Comparison of ENCODE assay signal across 8 cellular contexts in the genomic region with DNA sequence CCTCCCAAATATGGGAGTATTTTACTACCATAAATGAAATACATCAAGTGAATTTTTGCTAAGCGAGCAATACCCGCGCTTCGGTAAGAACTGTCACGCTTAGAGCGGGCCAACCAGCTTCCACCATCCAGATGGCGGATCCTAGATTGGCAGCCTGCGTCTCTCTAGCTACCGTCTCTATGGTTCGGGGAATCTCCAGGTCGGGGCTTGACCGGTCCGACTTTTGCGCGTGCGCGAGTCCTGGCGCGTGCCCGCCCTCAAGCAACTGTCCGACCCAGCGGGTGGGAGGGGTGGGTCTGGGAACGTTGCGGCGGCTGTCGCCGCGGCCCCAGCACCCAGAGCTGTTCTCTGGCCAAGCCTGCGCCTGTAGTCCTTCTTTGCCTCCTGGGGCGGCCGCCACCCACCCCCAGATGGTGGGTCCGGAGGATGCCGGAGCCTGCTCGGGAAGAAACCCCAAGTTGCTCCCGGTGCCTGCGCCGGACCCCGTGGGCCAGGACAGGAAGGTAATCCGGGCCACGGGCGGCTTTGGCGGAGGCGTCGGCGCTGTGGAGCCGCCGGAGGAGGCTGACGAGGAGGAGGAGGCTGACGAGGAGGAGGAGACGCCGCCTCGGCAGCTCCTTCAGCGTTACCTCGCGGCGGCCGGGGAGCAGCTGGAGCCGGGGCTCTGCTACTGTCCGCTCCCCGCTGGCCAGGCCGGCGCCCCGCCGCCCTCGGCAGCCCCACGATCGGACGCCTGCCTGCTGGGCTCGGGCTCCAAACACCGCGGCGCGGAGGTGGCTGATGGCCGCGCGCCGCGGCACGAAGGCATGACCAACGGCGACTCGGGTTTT. TPM values are rescaled to one million over a fixed set of nuclear protein-coding genes. Genes with fewer than 3 reads are reported as not detected.
A peak's percentile ranks its signal among the peaks of the same experiment; 100 is the strongest.
DNase-seq lines count a peak whose midpoint lies in the region; ATAC-seq and TF ChIP-seq lines count a peak whose summit lies in the region.

Gene TBC1D12, plus strand, starts transcription at position 338 of the 830 bp plus-strand sequence. Its CDS starts 73 bp downstream, at position 411.

- H3K36me3 ChIP-seq in GM23338 (ENCODE audit: insufficient read depth) (no peaks in the 10 kb centered on the region), Peyer's patch (no peaks in the 10 kb centered on the region), heart left ventricle (no peaks in the 10 kb centered on the region)

- TF ChIP-seq CTCF in GM23338 (conservative IDR thresholded peaks at IDR 0.05; ENCODE audit: low read depth in 2 of 2), result no peak
- TF ChIP-seq CTCF in Peyer's patch (IDR thresholded peaks at IDR 0.05), result no peak
- TF ChIP-seq CTCF in heart left ventricle (IDR thresholded peaks at IDR 0.05), result no peak
- no peak for TF ChIP-seq CTCF in osteocyte (IDR thresholded peaks at IDR 0.05)

- H3K9me3 ChIP-seq in Peyer's patch (no peaks in the 10 kb centered on the region), heart left ventricle (no peaks in the 10 kb centered on the region)

- H3K27ac ChIP-seq in GM23338 (ENCODE audit: low read depth) (no peak within 1 kb of the TSS), Peyer's patch (peak within 1 kb of the TSS; percentile 80 to 97 (median 90)), heart left ventricle (peak within 1 kb of the TSS; percentile 84 to 99 (median 94))

- H3K4me2 ChIP-seq in GM23338, result peak within 1 kb of the TSS; percentile 93

- H3K9me3 Mint-ChIP-seq in GM23338 (peaks cover 4% of the 10 kb centered on the region; the same call in 1 of the 3 replicates), osteocyte (ENCODE audit: unreplicated experiment) (no peaks in the 10 kb centered on the region)

- H3K79me2 ChIP-seq in GM23338 (replicated peaks; ENCODE audit: insufficient read depth), result no peaks in the 10 kb centered on the region

- H3F3A ChIP-seq in GM23338 (replicated peaks; ENCODE audit: low read depth), result no peaks in the 10 kb centered on the region

- H3K27ac Mint-ChIP-seq in GM23338 (no peak within 1 kb of the TSS), osteocyte (ENCODE audit: unreplicated experiment) (peak within 1 kb of the TSS; percentile 92)

- intact Hi-C loops in heart left ventricle (cut with DNase I), result loop anchor here in 9 of 10 donors (1.0 to 5.0 kb wide), 6 partner anchors 35 to 42 kb away; partner anchors contain the start of gene NOC3L (in 7 of the 9)

- H3K27me3 Mint-ChIP-seq in GM23338 (ENCODE audit: insufficient read depth, low read depth, poor library complexity) (peaks cover 34% of the 10 kb centered on the region), osteocyte (ENCODE audit: unreplicated experiment) (no peaks in the 10 kb centered on the region)

- H3K36me3 Mint-ChIP-seq in GM23338 (ENCODE audit: low read depth) (no peaks in the 10 kb centered on the region), osteocyte (ENCODE audit: unreplicated experiment) (no peaks in the 10 kb centered on the region)

- H3K4me1 ChIP-seq in GM23338 (ENCODE audit: insufficient read depth) (no peaks in the 10 kb centered on the region; the same call in 1 of the 2 replicates), Peyer's patch (peaks cover 0 to 24% (median 4%) of the 10 kb centered on the region in 4 donors), heart left ventricle (peaks cover 0 to 29% (median 16%) of the 10 kb centered on the region in 12 donors)

- no peaks in the 10 kb centered on the region; the same call in 1 of the 2 replicates for H4K20me1 ChIP-seq in GM23338 (replicated peaks; ENCODE audit: insufficient read depth)

- DNase-seq in GM03348 (ENCODE audit: low spot score) (peak; percentile 97), GM23338 (ENCODE audit: low spot score) (peak; percentile 99), KG1 (lab: John Stamatoyannopoulos, UW) (peak; percentile 17), Peyer's patch (peak; percentile 75 to 96 (median 95)), amniotic stem cell (lab: John Stamatoyannopoulos, UW) (peak; percentile 94), heart left ventricle (peak; percentile 96 to 97 (median 96)), osteocyte (ENCODE audit: extremely low spot score, unreplicated experiment) (peak; percentile 98)
- no peak for DNase-seq in effector CD4-positive, alpha-beta T cell

- peaks cover 13% of the 10 kb centered on the region for H3K4me1 Mint-ChIP-seq in GM23338
- H3K4me1 Mint-ChIP-seq in osteocyte (ENCODE audit: unreplicated experiment), result peaks cover 45% of the 10 kb centered on the region

- TF ChIP-seq POLR2A in Peyer's patch (IDR thresholded peaks at IDR 0.05) (peak; percentile 73 to 84), heart left ventricle (IDR thresholded peaks at IDR 0.05) (peak in 1 of 2 donors; percentile 63)

- 0 to 1% (median 0%) methylated on average over 40 to 82 of the region's 82 CpGs for WGBS in heart left ventricle, 4 donors

- ATAC-seq in GM23338 (peak; percentile 89), heart left ventricle (peak; percentile 96 to 99 (median 98))

- peak within 1 kb of the TSS; percentile 80 for H3K4me3 ChIP-seq in GM23338
- H3K4me3 ChIP-seq in Peyer's patch, result peak within 1 kb of the TSS; percentile 62 to 82 (median 72)
- peak within 1 kb of the TSS; percentile 73 to 99 (median 87) for H3K4me3 ChIP-seq in heart left ventricle

- H3K4me3 Mint-ChIP-seq in GM23338, result peak within 1 kb of the TSS; percentile 86
- H3K4me3 Mint-ChIP-seq in osteocyte (ENCODE audit: unreplicated experiment), result peak within 1 kb of the TSS; percentile 93

- peaks cover 39% of the 10 kb centered on the region for H3K27me3 ChIP-seq in GM23338 (ENCODE audit: insufficient read depth)
- no peaks in the 10 kb centered on the region for H3K27me3 ChIP-seq in Peyer's patch
- peaks cover 0 to 9% (median 0%) of the 10 kb centered on the region in 9 donors for H3K27me3 ChIP-seq in heart left ventricle

- no peaks in the 10 kb centered on the region; the same call in 1 of the 2 replicates for H3K9me2 ChIP-seq in GM23338 (ENCODE audit: insufficient read depth)

- peak within 1 kb of the TSS; percentile 97 for H2AFZ ChIP-seq in GM23338

TF ChIP-seq in GM23338, 12 proteins besides CTCF, POLR2A, EP300 and RAD21 (continues in another document):
- no peak for TF ChIP-seq EZH2phosphoT487 (IDR thresholded peaks at IDR 0.05; ENCODE audit: unreplicated experiment)
- TF ChIP-seq STAT1 (IDR thresholded peaks at IDR 0.05; ENCODE audit: unreplicated experiment), result no peak
- TF ChIP-seq CREB1 (CRISPR knock-in tag; IDR thresholded peaks at IDR 0.05; ENCODE audit: low read depth), result peak; percentile 48; the same call in 1 of the 2 replicates
- no peak for TF ChIP-seq ZNF114 (CRISPR knock-in tag; IDR thresholded peaks at IDR 0.05)
- no peak for TF ChIP-seq NANOG (IDR thresholded peaks at IDR 0.05; ENCODE audit: borderline replicate concordance)
- peak; percentile 58 for TF ChIP-seq POLR2AphosphoS5 (IDR thresholded peaks at IDR 0.05; ENCODE audit: low read depth)
- TF ChIP-seq JUNB (IDR thresholded peaks at IDR 0.05; ENCODE audit: unreplicated experiment), result no peak
- no peak for TF ChIP-seq ETS1 (IDR thresholded peaks at IDR 0.05)

RNA-seq across cellular contexts. Expression of gene TBC1D12, which starts in this region (rescaled TPM):
- total RNA-seq in GM23338 (2014; rRNA removed; shearing (Covaris generic)), result 3.6 and 4.1 TPM in 2 replicates
- polyA plus RNA-seq in GM23338 (2016; fragmentation: Nextera tagmentation; extraction: Ambion mirVana) (2.3 and 5.2 TPM in 2 replicates), heart left ventricle (1 to 10 TPM; 3.5 to 6.9 TPM)
- total RNA-seq in Peyer's patch (10 to 100 TPM; 16.5 to 30.6 (median 24.5) TPM), heart left ventricle (1 to 10 TPM; 3.9 to 9.6 (median 5.2) TPM), osteocyte (16.8 and 19.4 TPM in 2 replicates)
